8 cellular contexts compared by ENCODE assay signal in the genomic region with DNA sequence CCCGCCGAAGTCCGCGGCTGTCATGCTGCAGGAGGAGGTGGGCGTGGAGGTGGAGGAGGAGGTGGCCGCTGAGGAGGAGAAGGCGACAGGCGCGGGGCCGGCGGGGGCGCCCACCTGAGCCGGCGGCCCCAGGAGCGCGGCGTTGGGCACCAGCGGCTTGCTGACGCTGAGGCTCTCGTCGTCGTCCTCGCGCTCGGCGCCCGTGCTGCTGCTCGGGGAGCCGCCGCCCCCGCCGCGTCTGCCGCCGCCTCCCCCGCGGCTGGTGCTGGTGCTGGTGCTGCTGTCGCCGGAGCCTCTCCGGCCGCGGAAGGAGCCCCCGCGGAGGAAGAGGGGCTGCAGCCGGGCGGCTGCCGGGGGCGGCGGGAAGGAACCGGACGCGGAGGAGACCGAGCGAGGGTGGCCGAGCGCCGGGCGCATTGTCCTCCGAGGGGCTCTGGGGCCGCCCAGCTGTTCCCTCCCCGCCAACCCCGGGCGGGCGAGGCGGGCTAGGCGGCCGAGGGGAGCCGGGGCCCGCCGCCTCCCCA. TPM values are rescaled to one million over a fixed set of nuclear protein-coding genes. Genes with fewer than 3 reads are reported as not detected.
DNase-seq lines count a peak whose midpoint lies in the region; ATAC-seq, FAIRE-seq and TF ChIP-seq lines count a peak whose summit lies in the region.

No MANE protein-coding gene starts in this region.

- no peaks in the 10 kb centered on the region for H3K9me1 ChIP-seq in endothelial cell of umbilical vein (replicated peaks; ENCODE audit: control insufficient read depth, extremely low read depth, insufficient read depth, low read length)

- peak overlapping the region; percentile 27; the same call in 1 of the 2 replicates for H3K4me3 ChIP-seq in GM08714 (ENCODE audit: low read length)
- H3K4me3 ChIP-seq in OCI-LY1 (ENCODE audit: low read depth, low read length, poor library complexity, severe bottlenecking) = peak overlapping the region; percentile 60
- peak overlapping the region; percentile 16 to 36 (median 33) for H3K4me3 ChIP-seq in endothelial cell of umbilical vein (replicated peaks in 1 of 3; ENCODE audit: insufficient read depth in 1 of 3, low read depth in 1 of 3, low read length in 3 of 3)
- peak overlapping the region; percentile 38 for H3K4me3 ChIP-seq in ovary

- POLR2A ChIA-PET in endothelial cell of umbilical vein (lab: Charles Lee) = no interaction called here

- no peak for TF ChIP-seq POLR2A in endothelial cell of umbilical vein (IDR thresholded peaks at IDR 0.05; ENCODE audit: low read depth, low read length)
- no peak for TF ChIP-seq POLR2A in ovary (IDR thresholded peaks at IDR 0.05)
- TF ChIP-seq POLR2A in GM18505 (IDR thresholded peaks at IDR 0.05; ENCODE audit: borderline replicate concordance, extremely low read depth, insufficient read depth, insufficient read length) = no peak
- no peak for TF ChIP-seq POLR2A in erythroblast (IDR thresholded peaks at IDR 0.05; ENCODE audit: low read length)

- H3K27ac ChIP-seq in OCI-LY1 (ENCODE audit: low read depth, low read length, poor library complexity, severe bottlenecking) (no peak overlapping the region), endothelial cell of umbilical vein (ENCODE audit: insufficient read depth, low read depth, low read length) (no peak overlapping the region), ovary (no peak overlapping the region)

- no peaks in the 10 kb centered on the region for H3F3A ChIP-seq in OCI-LY1 (ENCODE audit: insufficient read depth, low read length)

- DNase-seq in endothelial cell of umbilical vein (ENCODE audit: low read depth, low spot score) (no peak), ovary (no peak), erythroblast (lab: John Stamatoyannopoulos, UW) (no peak)

- FAIRE-seq in endothelial cell of umbilical vein (lab: Jason Lieb, UNC) = no peak

- ATAC-seq in GM18909 (IDR thresholded peaks at IDR 0.05; ENCODE audit: poor library complexity, unreplicated experiment) (no peak), GM18505 (IDR thresholded peaks at IDR 0.05; ENCODE audit: unreplicated experiment) (no peak), HG02852 (IDR thresholded peaks at IDR 0.05; ENCODE audit: unreplicated experiment) (no peak)

- TF ChIP-seq EP300 in ovary (IDR thresholded peaks at IDR 0.05) = no peak

- H3K9me3 ChIP-seq in OCI-LY1 (ENCODE audit: low read length) (no peaks in the 10 kb centered on the region), endothelial cell of umbilical vein (replicated peaks; ENCODE audit: control insufficient read depth, insufficient read depth, low read length) (no peaks in the 10 kb centered on the region), ovary (no peaks in the 10 kb centered on the region)

- intact Hi-C loops in endothelial cell of umbilical vein (cut with micrococcal nuclease) = loop anchor here (1.0 kb wide), 1 partner anchor 39 kb away; a partner anchor contains a TSS
- intact Hi-C loops in ovary (cut with DNase I) = loop anchor here in 1 of 4 donors (5.0 kb wide), 1 partner anchor 283 kb away; no protein-coding TSS in a partner anchor

- H2AFZ ChIP-seq in OCI-LY1 (ENCODE audit: low read length) (no peak overlapping the region), endothelial cell of umbilical vein (ENCODE audit: low read depth, low read length) (peak overlapping the region; percentile 33)

- H3K4me2 ChIP-seq in OCI-LY1 (ENCODE audit: low read length) (peak overlapping the region; percentile 71), endothelial cell of umbilical vein (ENCODE audit: insufficient read depth, low read length) (peak overlapping the region; percentile 55)

- H3K4me1 ChIP-seq in OCI-LY1 (ENCODE audit: insufficient read depth, low read length, severe bottlenecking) (no peaks in the 10 kb centered on the region), endothelial cell of umbilical vein (ENCODE audit: control insufficient read depth, extremely low read depth, insufficient read depth, low read length) (peaks cover 6% of the 10 kb centered on the region), ovary (ENCODE audit: insufficient read depth) (peaks cover 7% of the 10 kb centered on the region)

- CTCF ChIA-PET in endothelial cell of umbilical vein (lab: Charles Lee) = no interaction called here

- 0 to 1% (median 1%) methylated on average over 40 to 70 of the region's 70 CpGs for WGBS in ovary, 3 donors

- no peaks in the 10 kb centered on the region for H3K9me2 ChIP-seq in OCI-LY1 (ENCODE audit: low read depth, low read length)

- H3K9ac ChIP-seq in OCI-LY1 (ENCODE audit: low read length) = no peak overlapping the region; the same call in 1 of the 2 replicates
- no peak overlapping the region for H3K9ac ChIP-seq in endothelial cell of umbilical vein (replicated peaks; ENCODE audit: extremely low read depth, insufficient read depth, low read length)

- TF ChIP-seq CTCF in OCI-LY1 (IDR thresholded peaks at IDR 0.05; ENCODE audit: low read length) = no peak
- TF ChIP-seq CTCF in endothelial cell of umbilical vein (IDR thresholded peaks at IDR 0.05; ENCODE audit: extremely low read depth in 1 of 2, insufficient read depth in 1 of 2, low read depth in 1 of 2, low read length in 2 of 2) = no peak
- no peak for TF ChIP-seq CTCF in ovary (IDR thresholded peaks at IDR 0.05)

- dilution Hi-C loops in endothelial cell of umbilical vein (cut with MboI; ENCODE audit: extremely low pct_ligation_motif_present, low sequenced_read_pairs) = no loop called here

- H4K20me1 ChIP-seq in OCI-LY1 (ENCODE audit: insufficient read depth, low read length) (no peaks in the 10 kb centered on the region), endothelial cell of umbilical vein (replicated peaks; ENCODE audit: control insufficient read depth, extremely low read depth, insufficient read depth, low read length) (no peaks in the 10 kb centered on the region)

- BruUV-seq in endothelial cell of umbilical vein (replicated peaks; lab: Mats Ljungman, UMichigan) = no TSS peak

- H3K79me2 ChIP-seq in OCI-LY1 (ENCODE audit: insufficient read depth, low read length) (no peaks in the 10 kb centered on the region), endothelial cell of umbilical vein (ENCODE audit: control insufficient read depth, insufficient read depth, low read length) (no peaks in the 10 kb centered on the region)

- H3K36me3 ChIP-seq in OCI-LY1 (ENCODE audit: insufficient read depth, low read length) = no peaks in the 10 kb centered on the region
- H3K36me3 ChIP-seq in endothelial cell of umbilical vein (ENCODE audit: control insufficient read depth in 2 of 2, extremely low read depth in 1 of 2, insufficient read depth in 2 of 2, low read length in 2 of 2) = no peaks in the 10 kb centered on the region
- H3K36me3 ChIP-seq in ovary = no peaks in the 10 kb centered on the region

- H3K27me3 ChIP-seq in OCI-LY1 (ENCODE audit: insufficient read depth, low read length) (no peaks in the 10 kb centered on the region), endothelial cell of umbilical vein (ENCODE audit: control insufficient read depth in 2 of 2, insufficient read depth in 2 of 2, low read length in 2 of 2) (peaks cover 22 to 25% of the 10 kb centered on the region in 2 experiments), ovary (peaks cover 5% of the 10 kb centered on the region)

TF ChIP-seq in endothelial cell of umbilical vein, 7 proteins besides CTCF, POLR2A, EP300 and RAD21:
- no peak for TF ChIP-seq JUN (IDR thresholded peaks at IDR 0.05; ENCODE audit: borderline replicate concordance, insufficient read depth, insufficient read length, low read depth)
- no peak for TF ChIP-seq MYC (IDR thresholded peaks at IDR 0.05; ENCODE audit: low read depth, low read length)
- TF ChIP-seq EZH2 (IDR thresholded peaks at IDR 0.05; ENCODE audit: borderline replicate concordance, low read depth, low read length, severe bottlenecking) = peak; percentile 8
TF ChIP-seq in endothelial cell of umbilical vein: peak in this region for 1.

RNA-seq across cellular contexts. Expression of a gene that starts 0.4 kb away (rescaled TPM):
- total RNA-seq in endothelial cell of umbilical vein = 0.33 and 0.37 TPM in 2 replicates
- 0.18 and 0.21 TPM in 2 replicates for polyA plus RNA-seq in endothelial cell of umbilical vein
- polyA plus RNA-seq in endothelial cell of umbilical vein (2011; cell fraction: cytosol; rRNA removed) = 0.08 and 0.17 TPM in 2 replicates
- polyA plus RNA-seq in endothelial cell of umbilical vein (2011; cell fraction: nucleus; rRNA removed) = 0.13 and 0.20 TPM in 2 replicates
- 0.28 and 0.53 TPM in 2 replicates for polyA plus RNA-seq in endothelial cell of umbilical vein (2012)
- polyA minus RNA-seq in endothelial cell of umbilical vein = 0.13 and 0.41 TPM in 2 replicates
- polyA minus RNA-seq in endothelial cell of umbilical vein (2011; cell fraction: cytosol; rRNA and poly(A)+ RNA removed) = not detected
- polyA minus RNA-seq in endothelial cell of umbilical vein (2011; cell fraction: nucleus; rRNA and poly(A)+ RNA removed) = 0.24 TPM in 1 of 2 replicates, not detected in the other
- total RNA-seq in ovary = 1 to 10 TPM in 1 of 7 donors, under 1 TPM in 6; 0.12 to 1.1 (median 0.53) TPM
- polyA plus RNA-seq in ovary = under 1 TPM; 0.17 to 0.67 TPM

RNA-seq across cellular contexts. Expression of a gene that starts 36.0 kb away (rescaled TPM):
- 13.0 and 19.0 TPM in 2 replicates for total RNA-seq in endothelial cell of umbilical vein
- 19.3 and 22.9 TPM in 2 replicates for polyA plus RNA-seq in endothelial cell of umbilical vein
- polyA plus RNA-seq in endothelial cell of umbilical vein (2011; cell fraction: cytosol; rRNA removed) = 8.5 and 9.0 TPM in 2 replicates
- polyA plus RNA-seq in endothelial cell of umbilical vein (2011; cell fraction: nucleus; rRNA removed) = 10.6 and 12.9 TPM in 2 replicates
- polyA plus RNA-seq in endothelial cell of umbilical vein (2012) = 8.7 and 9.2 TPM in 2 replicates
- 12.7 and 36.1 TPM in 2 replicates for polyA minus RNA-seq in endothelial cell of umbilical vein
- 2.5 TPM for polyA minus RNA-seq in endothelial cell of umbilical vein (2011; cell fraction: cytosol; rRNA and poly(A)+ RNA removed)
- 6.5 and 6.6 TPM in 2 replicates for polyA minus RNA-seq in endothelial cell of umbilical vein (2011; cell fraction: nucleus; rRNA and poly(A)+ RNA removed)
- total RNA-seq in ovary = 10 to 100 TPM in 5 of 7 donors, 1 to 10 TPM in 2; 7.3 to 18.1 (median 14.0) TPM
- polyA plus RNA-seq in ovary = 10 to 100 TPM in 1 of 2 donors, 1 to 10 TPM in 1; 6.4 to 11.2 TPM

RNA-seq across cellular contexts. Expression of a gene that starts 38.3 kb away (rescaled TPM):
- 28.1 and 29.1 TPM in 2 replicates for total RNA-seq in endothelial cell of umbilical vein
- polyA plus RNA-seq in endothelial cell of umbilical vein = 49.5 and 54.1 TPM in 2 replicates
- polyA plus RNA-seq in endothelial cell of umbilical vein (2011; cell fraction: cytosol; rRNA removed) = 35.8 and 40.1 TPM in 2 replicates
- 31.0 and 31.3 TPM in 2 replicates for polyA plus RNA-seq in endothelial cell of umbilical vein (2011; cell fraction: nucleus; rRNA removed)
- polyA plus RNA-seq in endothelial cell of umbilical vein (2012) = 28.8 and 29.6 TPM in 2 replicates
- 23.9 and 24.9 TPM in 2 replicates for polyA minus RNA-seq in endothelial cell of umbilical vein
- polyA minus RNA-seq in endothelial cell of umbilical vein (2011; cell fraction: cytosol; rRNA and poly(A)+ RNA removed) = 22.0 TPM
- polyA minus RNA-seq in endothelial cell of umbilical vein (2011; cell fraction: nucleus; rRNA and poly(A)+ RNA removed) = 11.1 and 11.8 TPM in 2 replicates
- total RNA-seq in ovary = 10 to 100 TPM; 17.2 to 29.5 (median 24.5) TPM
- polyA plus RNA-seq in ovary = 10 to 100 TPM in 1 of 2 donors, 1 to 10 TPM in 1; 8.9 to 23.4 TPM
